ENCODE assay signal across 25 cellular contexts in genomic region chr12:95949801-95950206, GRCh38. TPM values are rescaled to one million over a fixed set of nuclear protein-coding genes. Genes with fewer than 3 reads are reported as not detected.
DNase-seq lines count a peak whose midpoint lies in the region; ATAC-seq, FAIRE-seq and TF ChIP-seq lines count a peak whose summit lies in the region.
"Had no signal": no experiment of that assay in that cellular context is flagged by ENCODE, and none has a peak within 500 bp of the region (broad histone marks: within the 10 kb centered on the region; RNA-seq: fewer than 3 reads in every experiment).

No MANE protein-coding gene starts in this region.

- H3K27ac ChIP-seq in HepG2 (ENCODE audit: extremely low read length, insufficient read depth, low read length) = peak overlapping the region; percentile 74
- H3K27ac ChIP-seq in right lobe of liver = no peak overlapping the region
- peak overlapping the region; percentile 18 for H3K27ac ChIP-seq in HUES48 (ENCODE audit: low read depth, low read length)
- H3K27ac ChIP-seq: BLaER1 treated with 17β-estradiol and CSF1 and Interleukin-3, amounts not matched to agents 10 nM and 100 nM; HL-60 had no signal

- H3K27ac Mint-ChIP-seq in stimulated activated naive B cell treated with anti-CD40 and anti-IgM and Interleukin-4, amounts not matched to agents 10 μg/mL and 1 μg/mL and 100 μg/mL, for 72 hours = no peak overlapping the region
- H3K27ac Mint-ChIP-seq: CD4-positive, alpha-beta memory T cell had no signal

- H3K4me3 Mint-ChIP-seq in stimulated activated naive B cell treated with anti-CD40 and anti-IgM and Interleukin-4, amounts not matched to agents 10 μg/mL and 1 μg/mL and 100 μg/mL, for 72 hours = no peak overlapping the region
- H3K4me3 Mint-ChIP-seq: CD4-positive, alpha-beta memory T cell had no signal

- H3K4me2 ChIP-seq in HepG2 (ENCODE audit: low read depth, low read length) = peak overlapping the region; percentile 52
- H3K4me2 ChIP-seq: BLaER1 treated with 17β-estradiol and CSF1 and Interleukin-3, amounts not matched to agents 10 nM and 100 nM had no signal

- peak; percentile 94 for DNase-seq in HepG2 (ENCODE audit: low spot score)
- DNase-seq in right lobe of liver = no peak
- peak; percentile 86 for DNase-seq in NCI-H748 (lab: John Stamatoyannopoulos, UW; ENCODE audit: unreplicated experiment)
- DNase-seq in stimulated activated naive B cell treated with anti-CD40 and anti-IgM and Interleukin-4, amounts not matched to agents 10 μg/mL and 1 μg/mL and 100 μg/mL, for 72 hours = no peak
- no peak for DNase-seq in HEK293T (ENCODE audit: extremely low spot score)
- DNase-seq in RPMI8226 = no peak
- DNase-seq: ACHN; CD4-positive, alpha-beta memory T cell; DMS79; H7; KG1; NCI-H1092; NCI-H187 treated with DMSO at 0.1 percent for 48 hours; NCI-H446 treated with DMSO at 0.1 percent for 48 hours; OCI-M1; Right ventricle myocardium superior; T-helper 9 cell had no signal

- POLR2A ChIA-PET in HepG2 (lab: Yijun Ruan, JAX) = interaction anchor here (1.5 kb wide), 1 partner anchor 27 kb away, joined by 3 read pairs; no protein-coding TSS in a partner anchor
- POLR2A ChIA-PET in HEK293T (lab: Yijun Ruan, JAX) = no interaction called here

- intact Hi-C loops in HepG2 (cut with micrococcal nuclease; ENCODE audit: unreplicated experiment) = loop anchor here (10.0 kb wide), 1 partner anchor 125 kb away; no protein-coding TSS in a partner anchor
- intact Hi-C loops in right lobe of liver (cut with DNase I) = no loop called here

- peak; percentile 98 for ATAC-seq in HepG2
- no peak for ATAC-seq in right lobe of liver
- ATAC-seq in stimulated activated naive B cell treated with anti-CD40 and anti-IgM and Interleukin-4, amounts not matched to agents 10 μg/mL and 1 μg/mL and 100 μg/mL, for 72 hours (replicated peaks) = no peak

- H4K20me1 ChIP-seq in HepG2 (ENCODE audit: insufficient read depth, low read length) = no peaks in the 10 kb centered on the region
- H4K20me1 ChIP-seq: BLaER1 treated with 17β-estradiol and CSF1 and Interleukin-3, amounts not matched to agents 10 nM and 100 nM had no signal

- H3K27me3 ChIP-seq in HepG2 (ENCODE audit: control insufficient read depth in 1 of 2, insufficient read depth in 2 of 2, low read length in 2 of 2) = no peaks in the 10 kb centered on the region
- H3K27me3 ChIP-seq in right lobe of liver = no peaks in the 10 kb centered on the region
- peaks cover 7% of the 10 kb centered on the region; the same call in 1 of the 2 replicates for H3K27me3 ChIP-seq in HUES48 (ENCODE audit: control insufficient read depth, insufficient read depth, low read length)
- H3K27me3 ChIP-seq: BLaER1 treated with 17β-estradiol and CSF1 and Interleukin-3, amounts not matched to agents 10 nM and 100 nM had no signal

- peaks cover 3% of the 10 kb centered on the region for H3K79me2 ChIP-seq in HepG2 (ENCODE audit: insufficient read depth, low read length)

- TF ChIP-seq CTCF in HepG2 (CRISPR knock-in tag; IDR thresholded peaks at IDR 0.05) (no peak), right lobe of liver (IDR thresholded peaks at IDR 0.05) (no peak)

- no peaks in the 10 kb centered on the region for H3K36me3 Mint-ChIP-seq in stimulated activated naive B cell treated with anti-CD40 and anti-IgM and Interleukin-4, amounts not matched to agents 10 μg/mL and 1 μg/mL and 100 μg/mL, for 72 hours

- peak; percentile 82 for FAIRE-seq in HepG2 (lab: Jason Lieb, UNC)
- FAIRE-seq: GM19239, RCC 7860 had no signal

- TF ChIP-seq RAD21 in HepG2 (CRISPR knock-in tag; IDR thresholded peaks at IDR 0.05) = no peak

- H3K36me3 ChIP-seq in HepG2 (replicated peaks in 1 of 2; ENCODE audit: control insufficient read depth in 1 of 2, insufficient read depth in 2 of 2, low read length in 2 of 2) = no peaks in the 10 kb centered on the region
- H3K36me3 ChIP-seq in right lobe of liver = peaks cover 0 to 8% (median under 1%) of the 10 kb centered on the region in 4 donors
- H3K36me3 ChIP-seq in HUES48 (ENCODE audit: control insufficient read depth, insufficient read depth, low read length) = no peaks in the 10 kb centered on the region
- H3K36me3 ChIP-seq: BLaER1 treated with 17β-estradiol and CSF1 and Interleukin-3, amounts not matched to agents 10 nM and 100 nM had no signal

- CTCF ChIA-PET in HepG2 (lab: Yijun Ruan, JAX; ENCODE audit: low intra/inter-chr PET ratio, low total read pairs) (no interaction called here), HEK293T (lab: Yijun Ruan, JAX) (no interaction called here)

- no TSS peak for BruUV-seq in HepG2 (replicated peaks; lab: Mats Ljungman, UMichigan)

- no peak overlapping the region for H2AFZ ChIP-seq in HepG2 (ENCODE audit: low read length)

- H3K9me3 ChIP-seq in HepG2 (ENCODE audit: low read length) (no peaks in the 10 kb centered on the region), right lobe of liver (no peaks in the 10 kb centered on the region), HUES48 (ENCODE audit: control insufficient read depth, insufficient read depth, low read length) (no peaks in the 10 kb centered on the region)
- H3K9me3 ChIP-seq: BLaER1 treated with 17β-estradiol and CSF1 and Interleukin-3, amounts not matched to agents 10 nM and 100 nM; Caco-2 had no signal

- in situ Hi-C loops in HepG2 (cut with HindIII; ENCODE audit: extremely low pct_ligation_motif_present, low pct_unique_long_range_greater_than_20kb) = no loop called here

- TF ChIP-seq POLR2A in HepG2 (IDR thresholded peaks at IDR 0.05; ENCODE audit: insufficient read depth in 1 of 2, low read depth in 2 of 2, low read length in 2 of 2) (no peak), right lobe of liver (IDR thresholded peaks at IDR 0.05) (no peak)

- H3K4me1 Mint-ChIP-seq in stimulated activated naive B cell treated with anti-CD40 and anti-IgM and Interleukin-4, amounts not matched to agents 10 μg/mL and 1 μg/mL and 100 μg/mL, for 72 hours = no peaks in the 10 kb centered on the region
- H3K4me1 Mint-ChIP-seq: CD4-positive, alpha-beta memory T cell had no signal

- peaks cover 0 to 5% of the 10 kb centered on the region in 2 donors for H3K27me3 Mint-ChIP-seq in stimulated activated naive B cell treated with anti-CD40 and anti-IgM and Interleukin-4, amounts not matched to agents 10 μg/mL and 1 μg/mL and 100 μg/mL, for 72 hours

- WGBS in HepG2 (ENCODE audit: low lambda C conversion rate) = 0% methylated on average over 2 of the region's 2 CpGs
- WGBS in right lobe of liver (ENCODE audit: insufficient coverage, low coverage, low lambda C conversion rate, missing lambda C conversion rate) = 75% methylated on average over 2 of the region's 2 CpGs

- H3K4me1 ChIP-seq in HepG2 (ENCODE audit: insufficient read depth, low read length) (peaks cover 53% of the 10 kb centered on the region), right lobe of liver (peaks cover 0 to 8% (median 0%) of the 10 kb centered on the region in 4 donors), HUES48 (ENCODE audit: control insufficient read depth, insufficient read depth, low read length) (peaks cover 18% of the 10 kb centered on the region)

- no peaks in the 10 kb centered on the region for H3K9me3 Mint-ChIP-seq in stimulated activated naive B cell treated with anti-CD40 and anti-IgM and Interleukin-4, amounts not matched to agents 10 μg/mL and 1 μg/mL and 100 μg/mL, for 72 hours

- TF ChIP-seq EP300 in HepG2 (IDR thresholded peaks at IDR 0.05; ENCODE audit: low read depth in 2 of 2, low read length in 2 of 2) (peak in 1 of 2 experiments; percentile 98; a peak in 2 of 4 replicates), HepG2 (CRISPR knock-in tag; IDR thresholded peaks at IDR 0.05; ENCODE audit: borderline replicate concordance) (peak; percentile 93)

- H3K4me3 ChIP-seq in HepG2 (replicated peaks in 1 of 3; ENCODE audit: insufficient read depth in 1 of 3, low read depth in 2 of 3, low read length in 3 of 3) = peak overlapping the region in 1 of 3 experiments; percentile 1; a peak in 1 of 6 replicates
- H3K4me3 ChIP-seq in right lobe of liver = no peak overlapping the region
- H3K4me3 ChIP-seq in HUES48 (ENCODE audit: low read depth, low read length) = peak overlapping the region; percentile 16; the same call in 1 of the 2 replicates
- H3K4me3 ChIP-seq: BLaER1 treated with 17β-estradiol and CSF1 and Interleukin-3, amounts not matched to agents 10 nM and 100 nM had no signal

- H3K9ac ChIP-seq in HepG2 (ENCODE audit: insufficient read depth, low read depth, low read length) = no peak overlapping the region; the same call in 1 of the 2 replicates
- no peak overlapping the region for H3K9ac ChIP-seq in HUES48 (ENCODE audit: low read depth, low read length)
- H3K9ac ChIP-seq: BLaER1 treated with 17β-estradiol and CSF1 and Interleukin-3, amounts not matched to agents 10 nM and 100 nM had no signal

RNA-seq across cellular contexts. Expression of gene AMDHD1, which starts 6.7 kb away (rescaled TPM):
- total RNA-seq in HepG2 (2016; rRNA removed; fragmentation: Illumina TruSeq; extraction: Trizol) (6.2 and 6.5 TPM in 2 replicates), right lobe of liver (10 to 100 TPM; 41.4 to 97.8 (median 69.1) TPM)
- 0.91 and 1.2 TPM in 2 replicates for total RNA-seq in HepG2 (2016; cell fraction: cytosol; rRNA removed; fragmentation: Illumina TruSeq; extraction: Trizol; ENCODE audit: low read depth)
- total RNA-seq in HepG2 (2016; cell fraction: insoluble cytoplasmic fraction; rRNA removed; fragmentation: Illumina TruSeq; extraction: Trizol) = 6.5 and 6.7 TPM in 2 replicates
- total RNA-seq in HepG2 (2016; cell fraction: membrane; rRNA removed; fragmentation: Illumina TruSeq; extraction: Trizol) = 2.3 and 2.7 TPM in 2 replicates
- 4.1 and 7.2 TPM in 2 replicates for total RNA-seq in HepG2 (2016; cell fraction: nucleus; rRNA removed; fragmentation: Illumina TruSeq; extraction: Trizol)
- 29.6 and 31.5 TPM in 2 replicates for polyA plus RNA-seq in HepG2 (2011; rRNA removed)
- polyA plus RNA-seq in HepG2 (2011; cell fraction: cytosol; rRNA removed) = 16.5 and 18.2 TPM in 2 replicates
- polyA plus RNA-seq in HepG2 (2011; cell fraction: nucleus; rRNA removed) = 119 and 127 TPM in 2 replicates
- polyA plus RNA-seq in HepG2 (2012) = 21.2 and 31.4 TPM in 2 replicates
- polyA plus RNA-seq in HepG2 (2016; cell fraction: cytosol; fragmentation: Illumina TruSeq; extraction: Trizol; ENCODE audit: low read depth) = 0.93 and 1.1 TPM in 2 replicates
- polyA plus RNA-seq in HepG2 (2016; cell fraction: insoluble cytoplasmic fraction; fragmentation: Illumina TruSeq; extraction: Trizol; ENCODE audit: low read depth) = 6.7 and 6.9 TPM in 2 replicates
- polyA plus RNA-seq in HepG2 (2016; cell fraction: membrane; fragmentation: Illumina TruSeq; extraction: Trizol; ENCODE audit: low read depth) = 1.9 and 2.6 TPM in 2 replicates
- 16.1 and 17.7 TPM in 2 replicates for polyA plus RNA-seq in HepG2 (2016; cell fraction: nucleus; fragmentation: Illumina TruSeq; extraction: Trizol; ENCODE audit: insufficient read depth, low read depth)
- polyA minus RNA-seq in HepG2 (2011; rRNA and poly(A)+ RNA removed; ENCODE audit: low replicate concordance) = 1.8 and 25.6 TPM in 2 replicates
- polyA minus RNA-seq in HepG2 (2011; cell fraction: cytosol; rRNA and poly(A)+ RNA removed) = 8.2 and 13.4 TPM in 2 replicates
- polyA minus RNA-seq in HepG2 (2011; cell fraction: nucleus; rRNA and poly(A)+ RNA removed) = 15.7 and 18.8 TPM in 2 replicates

RNA-seq across cellular contexts. Expression of gene CCDC38, which starts 7.4 kb away (rescaled TPM):
- total RNA-seq in HepG2 (2016; rRNA removed; fragmentation: Illumina TruSeq; extraction: Trizol) = 0.18 and 0.24 TPM in 2 replicates
- total RNA-seq in HepG2 (2016; cell fraction: cytosol; rRNA removed; fragmentation: Illumina TruSeq; extraction: Trizol; ENCODE audit: low read depth) = 0.10 and 0.18 TPM in 2 replicates
- 0.18 and 0.22 TPM in 2 replicates for total RNA-seq in HepG2 (2016; cell fraction: insoluble cytoplasmic fraction; rRNA removed; fragmentation: Illumina TruSeq; extraction: Trizol)
- 0.24 and 0.53 TPM in 2 replicates for total RNA-seq in HepG2 (2016; cell fraction: membrane; rRNA removed; fragmentation: Illumina TruSeq; extraction: Trizol)
- total RNA-seq in HepG2 (2016; cell fraction: nucleus; rRNA removed; fragmentation: Illumina TruSeq; extraction: Trizol) = 0.22 and 0.31 TPM in 2 replicates
- polyA plus RNA-seq in HepG2 (2011; rRNA removed) = 0.30 and 0.32 TPM in 2 replicates
- 0.13 and 0.35 TPM in 2 replicates for polyA plus RNA-seq in HepG2 (2011; cell fraction: cytosol; rRNA removed)
- 0.13 and 0.17 TPM in 2 replicates for polyA plus RNA-seq in HepG2 (2011; cell fraction: nucleus; rRNA removed)
- 0.36 and 0.39 TPM in 2 replicates for polyA plus RNA-seq in HepG2 (2012)
- 0.05 and 0.08 TPM in 2 replicates for polyA plus RNA-seq in HepG2 (2016; cell fraction: cytosol; fragmentation: Illumina TruSeq; extraction: Trizol; ENCODE audit: low read depth)
- polyA plus RNA-seq in HepG2 (2016; cell fraction: insoluble cytoplasmic fraction; fragmentation: Illumina TruSeq; extraction: Trizol; ENCODE audit: low read depth) = 0.29 and 0.36 TPM in 2 replicates
- polyA plus RNA-seq in HepG2 (2016; cell fraction: membrane; fragmentation: Illumina TruSeq; extraction: Trizol; ENCODE audit: low read depth) = 0.17 and 0.19 TPM in 2 replicates
- 0.35 and 0.41 TPM in 2 replicates for polyA plus RNA-seq in HepG2 (2016; cell fraction: nucleus; fragmentation: Illumina TruSeq; extraction: Trizol; ENCODE audit: insufficient read depth, low read depth)
- polyA minus RNA-seq in HepG2 (2011; rRNA and poly(A)+ RNA removed; ENCODE audit: low replicate concordance) = 0.16 TPM in 1 of 2 replicates, not detected in the other
- polyA minus RNA-seq in HepG2 (2011; cell fraction: cytosol; rRNA and poly(A)+ RNA removed) = 0.35 TPM in 1 of 2 replicates, not detected in the other
- polyA minus RNA-seq in HepG2 (2011; cell fraction: nucleus; rRNA and poly(A)+ RNA removed) = 0.26 and 1.1 TPM in 2 replicates
- 1 to 10 TPM in 2 of 6 experiments, under 1 TPM in 4; 0.19 to 1.8 (median 0.89) TPM for total RNA-seq in right lobe of liver
- total RNA-seq: Caco-2, H7, HT-29 had no signal

RNA-seq across cellular contexts. Expression of gene HAL, which starts 46.3 kb away (rescaled TPM):
- 0.56 and 0.89 TPM in 2 replicates for total RNA-seq in HepG2 (2016; rRNA removed; fragmentation: Illumina TruSeq; extraction: Trizol)
- total RNA-seq in HepG2 (2016; cell fraction: cytosol; rRNA removed; fragmentation: Illumina TruSeq; extraction: Trizol; ENCODE audit: low read depth) = 0.10 and 0.26 TPM in 2 replicates
- total RNA-seq in HepG2 (2016; cell fraction: insoluble cytoplasmic fraction; rRNA removed; fragmentation: Illumina TruSeq; extraction: Trizol) = 0.58 and 1.1 TPM in 2 replicates
- 0.22 and 0.59 TPM in 2 replicates for total RNA-seq in HepG2 (2016; cell fraction: membrane; rRNA removed; fragmentation: Illumina TruSeq; extraction: Trizol)
- total RNA-seq in HepG2 (2016; cell fraction: nucleus; rRNA removed; fragmentation: Illumina TruSeq; extraction: Trizol) = 1.8 and 2.1 TPM in 2 replicates
- 37.8 and 63.7 TPM in 2 replicates for polyA plus RNA-seq in HepG2 (2011; rRNA removed)
- 17.0 and 30.5 TPM in 2 replicates for polyA plus RNA-seq in HepG2 (2011; cell fraction: cytosol; rRNA removed)
- polyA plus RNA-seq in HepG2 (2011; cell fraction: nucleus; rRNA removed) = 159 and 187 TPM in 2 replicates
- polyA plus RNA-seq in HepG2 (2012) = 38.1 and 88.4 TPM in 2 replicates
- 0.11 TPM in 2 replicates for polyA plus RNA-seq in HepG2 (2016; cell fraction: cytosol; fragmentation: Illumina TruSeq; extraction: Trizol; ENCODE audit: low read depth)
- 0.50 and 0.67 TPM in 2 replicates for polyA plus RNA-seq in HepG2 (2016; cell fraction: insoluble cytoplasmic fraction; fragmentation: Illumina TruSeq; extraction: Trizol; ENCODE audit: low read depth)
- polyA plus RNA-seq in HepG2 (2016; cell fraction: membrane; fragmentation: Illumina TruSeq; extraction: Trizol; ENCODE audit: low read depth) = 0.20 and 0.25 TPM in 2 replicates
- polyA plus RNA-seq in HepG2 (2016; cell fraction: nucleus; fragmentation: Illumina TruSeq; extraction: Trizol; ENCODE audit: insufficient read depth, low read depth) = 1.8 and 2.3 TPM in 2 replicates
- 3.5 and 84.7 TPM in 2 replicates for polyA minus RNA-seq in HepG2 (2011; rRNA and poly(A)+ RNA removed; ENCODE audit: low replicate concordance)
- 24.7 and 49.8 TPM in 2 replicates for polyA minus RNA-seq in HepG2 (2011; cell fraction: cytosol; rRNA and poly(A)+ RNA removed)
- polyA minus RNA-seq in HepG2 (2011; cell fraction: nucleus; rRNA and poly(A)+ RNA removed) = 65.0 and 124 TPM in 2 replicates
- 100 to 1,000 TPM in 5 of 6 experiments, 10 to 100 TPM in 1; 95.8 to 190 (median 174) TPM for total RNA-seq in right lobe of liver
- total RNA-seq: HT-29, SK-MEL-5 had no signal
- polyA plus RNA-seq: CD4-positive, alpha-beta memory T cell had no signal

Comparison
In these comparisons a context has a peak if more than half of its experiments do, and no peak if none do; other contexts are left out.
1. DNase-seq: peak in HepG2 (single experiment) and NCI-H748 (single experiment); none in right lobe of liver (0 of 3), stimulated activated naive B cell treated with anti-CD40 and anti-IgM and Interleukin-4, amounts not matched to agents 10 μg/mL and 1 μg/mL and 100 μg/mL, for 72 hours (single experiment), HEK293T (single experiment) and RPMI8226 (single experiment).
2. H3K27ac ChIP-seq: peak in HepG2 (single experiment) and HUES48 (single experiment); none in right lobe of liver (0 of 3).
3. RNA of gene HAL, which starts 46.3 kb away (total RNA-seq): 95.8 to 190 TPM in right lobe of liver; 0.10 to 2.1 TPM in HepG2; every median in the first group is over 10 times any median in the second.